Comparison of ENCODE assay signal across 11 cellular contexts in genomic region chr11:1757861-1758610, GRCh38. TPM values are rescaled to one million over a fixed set of nuclear protein-coding genes. Genes with fewer than 3 reads are reported as not detected.
DNase-seq lines count a peak whose midpoint lies in the region; ATAC-seq and TF ChIP-seq lines count a peak whose summit lies in the region.
"Had no signal": no experiment of that assay in that cellular context is flagged by ENCODE, and none has a peak within 500 bp of the region (broad histone marks: within the 10 kb centered on the region; RNA-seq: fewer than 3 reads in every experiment).

No MANE protein-coding gene starts in this region.

- no peaks in the 10 kb centered on the region for H3K27me3 ChIP-seq in foreskin keratinocyte
- H3K27me3 ChIP-seq: uterus had no signal

- peaks cover 40% of the 10 kb centered on the region for H3K36me3 Mint-ChIP-seq in activated CD4-positive, alpha-beta memory T cell treated with anti-CD3 and anti-CD28 coated beads, Interleukin-2, amount 10 ng/mL, durations not matched to agents 7 days and 5 days (ENCODE audit: low read depth)
- H3K36me3 Mint-ChIP-seq in effector memory CD8-positive, alpha-beta T cell (ENCODE audit: insufficient read depth): peaks cover 29% of the 10 kb centered on the region

- H3K4me1 Mint-ChIP-seq in activated CD4-positive, alpha-beta memory T cell treated with anti-CD3 and anti-CD28 coated beads, Interleukin-2, amount 10 ng/mL, durations not matched to agents 7 days and 5 days: peaks cover 73% of the 10 kb centered on the region
- H3K4me1 Mint-ChIP-seq in effector memory CD8-positive, alpha-beta T cell (ENCODE audit: low read depth in 2 of 2): peaks cover 51 to 61% of the 10 kb centered on the region in 2 donors

- H3K4me3 Mint-ChIP-seq in activated CD4-positive, alpha-beta memory T cell treated with anti-CD3 and anti-CD28 coated beads, Interleukin-2, amount 10 ng/mL, durations not matched to agents 7 days and 5 days: peak overlapping the region; percentile 60
- peak overlapping the region; percentile 81 to 87 for H3K4me3 Mint-ChIP-seq in effector memory CD8-positive, alpha-beta T cell

- H3K4me1 ChIP-seq in foreskin keratinocyte: peaks cover 5% of the 10 kb centered on the region

- H3K27ac ChIP-seq in foreskin keratinocyte: no peak overlapping the region
- H3K27ac ChIP-seq: uterus had no signal

- CTCF ChIA-PET in activated CD4-positive, alpha-beta memory T cell treated with anti-CD3 and anti-CD28 coated beads, Interleukin-2, amount 10 ng/mL, durations not matched to agents 7 days and 5 days (lab: Charles Lee): interaction anchor here (1.0 to 2.6 kb wide), 2 partner anchors 15 to 64 kb away, joined by 4 to 8 read pairs; no protein-coding TSS in a partner anchor

- no peaks in the 10 kb centered on the region for H3K9me3 Mint-ChIP-seq in activated CD4-positive, alpha-beta memory T cell treated with anti-CD3 and anti-CD28 coated beads, Interleukin-2, amount 10 ng/mL, durations not matched to agents 7 days and 5 days
- H3K9me3 Mint-ChIP-seq in effector memory CD8-positive, alpha-beta T cell: no peaks in the 10 kb centered on the region

- POLR2A ChIA-PET in activated CD4-positive, alpha-beta memory T cell treated with anti-CD3 and anti-CD28 coated beads, Interleukin-2, amount 10 ng/mL, durations not matched to agents 7 days and 5 days (lab: Charles Lee): interaction anchor here (0.8 to 1.7 kb wide), 3 partner anchors 15 to 393 kb away, joined by 3 to 9 read pairs (median 3); no protein-coding TSS in a partner anchor

- no peak for TF ChIP-seq CTCF in foreskin keratinocyte (conservative IDR thresholded peaks at IDR 0.05)

- in situ Hi-C loops in KBM-7 (cut with MboI; ENCODE audit: low pct_unique_long_range_greater_than_20kb, low sequenced_read_pairs): no loop called here

- H3K27me3 Mint-ChIP-seq in activated CD4-positive, alpha-beta memory T cell treated with anti-CD3 and anti-CD28 coated beads, Interleukin-2, amount 10 ng/mL, durations not matched to agents 7 days and 5 days: no peaks in the 10 kb centered on the region
- no peaks in the 10 kb centered on the region for H3K27me3 Mint-ChIP-seq in effector memory CD8-positive, alpha-beta T cell

- peak overlapping the region; percentile 90 for H3K27ac Mint-ChIP-seq in activated CD4-positive, alpha-beta memory T cell treated with anti-CD3 and anti-CD28 coated beads, Interleukin-2, amount 10 ng/mL, durations not matched to agents 7 days and 5 days
- H3K27ac Mint-ChIP-seq in effector memory CD8-positive, alpha-beta T cell: peak overlapping the region; percentile 94 to 95

- DNase-seq in KBM-7: peak; percentile 85
- peak; percentile 79 for DNase-seq in activated CD4-positive, alpha-beta memory T cell treated with anti-CD3 and anti-CD28 coated beads, Interleukin-2, amount 10 ng/mL, durations not matched to agents 7 days and 5 days
- DNase-seq in effector memory CD8-positive, alpha-beta T cell: peak; percentile 43 to 58 (median 54)
- peak; percentile 24 to 25 for DNase-seq in stimulated activated CD8-positive, alpha-beta memory T cell treated with anti-CD3 and anti-CD28 coated beads, Interleukin-4, amount 100 ng/mL, for 1 hour (ENCODE audit: low read depth in 2 of 2, low spot score in 1 of 2)
- no peak for DNase-seq in H4 (ENCODE audit: low spot score)
- no peak for DNase-seq in islet precursor cell
- no peak for DNase-seq in LoVo (ENCODE audit: low spot score)
- DNase-seq in foreskin keratinocyte: no peak
- DNase-seq: NCI-H187, uterus had no signal

- ATAC-seq in effector memory CD8-positive, alpha-beta T cell (replicated peaks): peak; percentile 85
- no peak for ATAC-seq in foreskin keratinocyte
- ATAC-seq: HCT116 had no signal

RNA-seq across cellular contexts. Expression of gene CTSD, which starts 5.7 kb away (rescaled TPM):
- total RNA-seq in activated CD4-positive, alpha-beta memory T cell treated with anti-CD3 and anti-CD28 coated beads, Interleukin-2, amount 10 ng/mL, durations not matched to agents 7 days and 5 days: 100 to 1,000 TPM; 156 to 172 TPM
- 516 and 559 TPM in 2 replicates for total RNA-seq in H4 (2014; rRNA removed; shearing (Covaris generic))
- total RNA-seq in foreskin keratinocyte: 116 and 154 TPM in 2 replicates
- 185 and 260 TPM in 2 replicates for polyA plus RNA-seq in foreskin keratinocyte

RNA-seq across cellular contexts. Expression of gene IFITM10, which starts 7.6 kb away (rescaled TPM):
- total RNA-seq in activated CD4-positive, alpha-beta memory T cell treated with anti-CD3 and anti-CD28 coated beads, Interleukin-2, amount 10 ng/mL, durations not matched to agents 7 days and 5 days: 1 to 10 TPM in 1 of 2 experiments, under 1 TPM in 1; 0.70 to 1.3 TPM
- 1.4 and 2.0 TPM in 2 replicates for total RNA-seq in H4 (2014; rRNA removed; shearing (Covaris generic))
- total RNA-seq in foreskin keratinocyte: 0.04 and 0.14 TPM in 2 replicates
- 0.06 TPM in 1 of 2 replicates, not detected in the other for polyA plus RNA-seq in foreskin keratinocyte

Comparison
In these comparisons a context has a peak if more than half of its experiments do, and no peak if none do; other contexts are left out.
1. DNase-seq: peak in KBM-7 (single experiment), activated CD4-positive, alpha-beta memory T cell treated with anti-CD3 and anti-CD28 coated beads, Interleukin-2, amount 10 ng/mL, durations not matched to agents 7 days and 5 days (single experiment), effector memory CD8-positive, alpha-beta T cell (3 of 3) and stimulated activated CD8-positive, alpha-beta memory T cell treated with anti-CD3 and anti-CD28 coated beads, Interleukin-4, amount 100 ng/mL, for 1 hour (2 of 2); none in H4 (single experiment), islet precursor cell (single experiment), LoVo (single experiment) and foreskin keratinocyte (0 of 2).